Comparison of ENCODE assay signal across 27 cellular contexts in genomic region chr11:80617156-80617555, GRCh38.
"Had no signal": no experiment of that assay in that cellular context is flagged by ENCODE, and none has a peak within 500 bp of the region (broad histone marks: within the 10 kb centered on the region; RNA-seq: fewer than 3 reads in every experiment).

No MANE protein-coding gene starts in this region.

- H3K4me1 ChIP-seq: stomach, suprapubic skin, testis, thyroid gland, tibial artery, tibial nerve, upper lobe of left lung, upper lobe of right lung, uterus, vagina had no signal

- DNase-seq: stimulated activated CD4-positive, alpha-beta T cell treated with anti-CD3 and anti-CD28 coated beads, Interleukin-2, amount 100 ng/mL, for 48 hours; stimulated activated CD4-positive, alpha-beta T cell treated with anti-CD3 and anti-CD28 coated beads, Interleukin-4, amount 100 ng/mL, for 1 hour; stimulated activated CD4-positive, alpha-beta T cell treated with anti-CD3 and anti-CD28 coated beads, Interleukin-4, amount 100 ng/mL, for 24 hours; stimulated activated CD4-positive, alpha-beta T cell treated with anti-CD3 and anti-CD28 coated beads, Interleukin-4, amount 100 ng/mL, for 4 hours; stimulated activated CD8-positive, alpha-beta memory T cell treated with anti-CD3 and anti-CD28 coated beads, Interleukin-4, amount 100 ng/mL, for 48 hours; stimulated activated naive B cell treated with anti-CD40 and anti-IgM and Interleukin-4, amounts not matched to agents 10 μg/mL and 1 μg/mL and 100 μg/mL, for 72 hours; stimulated activated naive CD4-positive, alpha-beta T cell; stimulated activated naive CD4-positive, alpha-beta T cell treated with Interleukin-2 at 50 U/mL for 16 hours; stimulated activated naive CD8-positive, alpha-beta T cell treated with anti-CD3 and anti-CD28 coated beads, Interleukin-15, amount 100 ng/mL, for 72 hours; stimulated activated naive CD8-positive, alpha-beta T cell treated with anti-CD3 and anti-CD28 coated beads, Interleukin-15, Interleukin-2, amounts not matched to agents 100 U/mL and 50 U/mL, for 24 hours; stomach; substantia nigra; testis; thyroid gland; tibial artery; transverse colon; trophoblast cell; upper lobe of left lung; upper lobe of right lung; uterus had no signal

- H3K9me3 ChIP-seq: suprapubic skin, testis, thoracic aorta, thyroid gland, tibial artery, tibial nerve, transverse colon, upper lobe of left lung, upper lobe of right lung, uterus, vagina had no signal

- H3K27ac ChIP-seq: stomach, suprapubic skin, testis, thoracic aorta, thyroid gland, tibial artery, tibial nerve, transverse colon, upper lobe of left lung, upper lobe of right lung, uterus, vagina had no signal

- ATAC-seq: stimulated activated effector memory CD8-positive, alpha-beta T cell treated with anti-CD3 and anti-CD28 coated beads, Interleukin-12 subunit alpha, Interleukin-12 subunit beta, amount 100 ng/mL, for 72 hours; stimulated activated memory B cell treated with anti-CD40 and anti-IgM and Interleukin-4, amounts not matched to agents 10 μg/mL and 1 μg/mL and 100 μg/mL, for 72 hours; stimulated activated naive B cell treated with anti-CD40 and anti-IgM and Interleukin-4, amounts not matched to agents 10 μg/mL and 1 μg/mL and 100 μg/mL, for 72 hours; stimulated activated naive CD8-positive, alpha-beta T cell treated with anti-CD3 and anti-CD28 coated beads, Interleukin-15, amount 100 ng/mL, for 72 hours; stimulated activated naive CD8-positive, alpha-beta T cell treated with anti-CD3 and anti-CD28 coated beads, Interleukin-15, Interleukin-2, amounts not matched to agents 100 U/mL and 50 U/mL, for 24 hours; upper lobe of right lung had no signal

- FAIRE-seq: urothelium cell line had no signal

- H3K36me3 ChIP-seq: stomach, suprapubic skin, thoracic aorta, thyroid gland, tibial artery, tibial nerve, transverse colon, upper lobe of left lung, upper lobe of right lung, uterus, vagina had no signal

- H3K27me3 ChIP-seq: stomach, suprapubic skin, testis, thyroid gland, tibial artery, tibial nerve, transverse colon, upper lobe of left lung, upper lobe of right lung, uterus, vagina had no signal

- H3K4me3 ChIP-seq: stomach, suprapubic skin, testis, thoracic aorta, thyroid gland, tibial artery, tibial nerve, transverse colon, upper lobe of left lung, upper lobe of right lung, uterus, vagina had no signal
